In genomic region chr15:77329202-77329601, GRCh38 we compare ENCODE assay signal across 1 cellular context.
TF ChIP-seq lines count a peak whose summit lies in the region.

No MANE protein-coding gene starts in this region.

TF ChIP-seq in GM23338, 12 proteins besides CTCF, POLR2A, EP300 and RAD21 (continued from another document):
- no peak for TF ChIP-seq ETS1 (IDR thresholded peaks at IDR 0.05)
- TF ChIP-seq EZH2 (IDR thresholded peaks at IDR 0.05; ENCODE audit: low read depth, unreplicated experiment) = no peak
- no peak for TF ChIP-seq CREB1 (CRISPR knock-in tag; IDR thresholded peaks at IDR 0.05; ENCODE audit: low read depth)
- TF ChIP-seq STAT1 (IDR thresholded peaks at IDR 0.05; ENCODE audit: unreplicated experiment) = no peak
- no peak for TF ChIP-seq ZNF331 (CRISPR knock-in tag; IDR thresholded peaks at IDR 0.05; ENCODE audit: low read depth)
